ENCODE assay signal across 13 cellular contexts in the genomic region with DNA sequence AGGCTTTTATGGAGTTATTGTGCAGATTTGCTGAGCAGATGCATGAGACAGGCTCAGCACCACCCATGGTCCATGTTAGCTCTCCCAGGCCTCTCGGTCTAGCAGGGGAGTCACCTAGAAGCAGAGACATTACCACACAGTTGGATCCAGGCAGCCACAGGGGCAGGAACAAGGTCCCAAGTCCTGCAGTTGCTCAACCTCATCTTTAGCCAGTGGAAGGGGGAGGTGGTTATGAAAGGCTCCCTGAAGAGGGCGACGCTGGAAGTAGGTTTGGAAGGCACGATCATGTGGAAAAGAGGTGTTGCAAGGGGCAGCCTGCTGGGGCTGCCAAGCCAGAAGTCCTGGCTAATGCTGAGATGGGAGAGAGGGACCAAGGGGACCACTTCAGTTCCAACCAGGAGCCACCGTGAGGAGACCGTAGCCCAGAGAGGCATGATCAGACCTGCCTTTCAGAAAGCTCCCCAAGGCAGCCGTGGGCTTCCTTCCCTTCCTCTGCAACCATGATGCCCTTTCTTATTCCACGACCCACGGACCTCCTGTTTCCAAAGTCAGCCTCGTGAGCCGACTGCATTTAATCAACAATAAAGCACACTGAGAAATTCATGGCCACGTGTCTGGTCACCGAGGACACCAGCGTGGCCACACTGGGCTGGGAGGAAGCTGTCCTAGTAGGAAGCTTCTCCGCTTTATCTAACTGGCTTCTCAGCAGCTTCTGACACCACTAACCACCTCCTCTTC. TPM values are rescaled to one million over a fixed set of nuclear protein-coding genes. Genes with fewer than 3 reads are reported as not detected.
DNase-seq lines count a peak whose midpoint lies in the region; ATAC-seq, FAIRE-seq and TF ChIP-seq lines count a peak whose summit lies in the region.
"Had no signal": no experiment of that assay in that cellular context is flagged by ENCODE, and none has a peak within 500 bp of the region (broad histone marks: within the 10 kb centered on the region; RNA-seq: fewer than 3 reads in every experiment).

No MANE protein-coding gene starts in this region.

- no peak for TF ChIP-seq CTCF in liver (IDR thresholded peaks at IDR 0.05; ENCODE audit: low read depth, low read length, missing input control)

- peaks cover 26% of the 10 kb centered on the region for H3K4me1 Mint-ChIP-seq in activated T-helper 17 cell treated with anti-CD3 and anti-CD28 coated beads, Interleukin-2, amount 50 U/mL, for 72 hours

- no peak for FAIRE-seq in GM12892 (lab: Jason Lieb, UNC)
- FAIRE-seq: GM19239, TTC549 had no signal

- peaks cover 27 to 83% (median 75%) of the 10 kb centered on the region in 4 donors for H3K4me1 ChIP-seq in liver (ENCODE audit: control insufficient read depth in 4 of 4, insufficient read depth in 4 of 4, low read length in 3 of 4)

- H3K36me3 Mint-ChIP-seq in activated T-helper 17 cell treated with anti-CD3 and anti-CD28 coated beads, Interleukin-2, amount 50 U/mL, for 72 hours (ENCODE audit: low read depth), result peaks cover 57% of the 10 kb centered on the region

- H3K9me3 ChIP-seq in liver (ENCODE audit: control insufficient read depth in 4 of 4, low read length in 3 of 4), result no peaks in the 10 kb centered on the region

- H3K4me3 ChIP-seq in liver (ENCODE audit: low read depth in 1 of 3, low read length in 3 of 3), result no peak overlapping the region

- no peaks in the 10 kb centered on the region for H3K27me3 Mint-ChIP-seq in activated T-helper 17 cell treated with anti-CD3 and anti-CD28 coated beads, Interleukin-2, amount 50 U/mL, for 72 hours

- H3K4me3 Mint-ChIP-seq in activated T-helper 17 cell treated with anti-CD3 and anti-CD28 coated beads, Interleukin-2, amount 50 U/mL, for 72 hours, result peak overlapping the region; percentile 25

- no peak for TF ChIP-seq POLR2A in GM12892 (IDR thresholded peaks at IDR 0.05; ENCODE audit: low read depth, low read length)

- peak overlapping the region; percentile 90 for H3K27ac ChIP-seq in liver (ENCODE audit: low read depth in 1 of 2, low read length in 2 of 2)

- DNase-seq in AG08396 (ENCODE audit: low spot score) (peak; percentile 28), HCEC 1CT (peak; percentile 12), GM12892 (ENCODE audit: insufficient read length) (no peak), cerebellar nuclear complex (lab: John Stamatoyannopoulos, UW) (no peak)
- no peak for DNase-seq in stimulated activated naive CD4-positive, alpha-beta T cell treated with Interleukin-2 at 50 U/mL for 16 hours (lab: John Stamatoyannopoulos, UW)
- DNase-seq: kidney glomerular epithelial cell, NCI-H226 had no signal

- H3K36me3 ChIP-seq in liver (ENCODE audit: control insufficient read depth in 4 of 4, insufficient read depth in 3 of 4, low read depth in 1 of 4, low read length in 3 of 4), result peaks cover 4 to 11% (median 8%) of the 10 kb centered on the region in 4 donors

- no peaks in the 10 kb centered on the region for H3K9me3 Mint-ChIP-seq in activated T-helper 17 cell treated with anti-CD3 and anti-CD28 coated beads, Interleukin-2, amount 50 U/mL, for 72 hours

- TF ChIP-seq RAD21 in liver (IDR thresholded peaks at IDR 0.05), result peak; percentile 54 to 66

- ATAC-seq in activated T-helper 17 cell treated with anti-CD3 and anti-CD28 coated beads, Interleukin-2, amount 50 U/mL, for 72 hours (replicated peaks), result no peak
- ATAC-seq in HG03571 (IDR thresholded peaks at IDR 0.05; ENCODE audit: unreplicated experiment), result no peak

- 43% methylated on average over 15 of the region's 15 CpGs for WGBS in liver

- no peaks in the 10 kb centered on the region for H3K27me3 ChIP-seq in liver (ENCODE audit: control insufficient read depth in 4 of 4, insufficient read depth in 4 of 4, low read length in 3 of 4)

- H3K9ac ChIP-seq in liver (ENCODE audit: low read depth in 1 of 2, low read length in 2 of 2), result peak overlapping the region in 1 of 2 donors; percentile 15

- H3K27ac Mint-ChIP-seq in activated T-helper 17 cell treated with anti-CD3 and anti-CD28 coated beads, Interleukin-2, amount 50 U/mL, for 72 hours, result peak overlapping the region; percentile 66

TF ChIP-seq in liver, 16 proteins besides CTCF, POLR2A, EP300 and RAD21:
- TF ChIP-seq HNF4G (IDR thresholded peaks at IDR 0.05) (peak; percentile 100), FOXA1 (IDR thresholded peaks at IDR 0.05) (peak; percentile 89), GABPA (IDR thresholded peaks at IDR 0.05 in 1 of 2, conservative IDR thresholded peaks at IDR 0.05 in 1 of 2) (peak in 1 of 2 donors; percentile 82), RXRA (IDR thresholded peaks at IDR 0.05) (peak; percentile 94 to 97), FOXA2 (IDR thresholded peaks at IDR 0.05) (peak; percentile 54), YY1 (IDR thresholded peaks at IDR 0.05) (peak; percentile 87), EGR1 (IDR thresholded peaks at IDR 0.05; ENCODE audit: low read depth in 2 of 2) (peak; percentile 77 to 86), TAF1 (conservative IDR thresholded peaks at IDR 0.05) (no peak), NR2F2 (IDR thresholded peaks at IDR 0.05) (peak; percentile 38), ZBTB33 (IDR thresholded peaks at IDR 0.05) (peak; percentile 95), JUND (IDR thresholded peaks at IDR 0.05) (peak; percentile 75 to 95), SP1 (IDR thresholded peaks at IDR 0.05) (peak; percentile 98), HNF4A (conservative IDR thresholded peaks at IDR 0.05) (peak; percentile 100)
- TF ChIP-seq, protein P1, sequence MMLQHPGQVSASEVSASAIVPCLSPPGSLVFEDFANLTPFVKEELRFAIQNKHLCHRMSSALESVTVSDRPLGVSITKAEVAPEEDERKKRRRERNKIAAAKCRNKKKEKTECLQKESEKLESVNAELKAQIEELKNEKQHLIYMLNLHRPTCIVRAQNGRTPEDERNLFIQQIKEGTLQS (IDR thresholded peaks at IDR 0.05), result peak; percentile 69
- TF ChIP-seq, protein P2, sequence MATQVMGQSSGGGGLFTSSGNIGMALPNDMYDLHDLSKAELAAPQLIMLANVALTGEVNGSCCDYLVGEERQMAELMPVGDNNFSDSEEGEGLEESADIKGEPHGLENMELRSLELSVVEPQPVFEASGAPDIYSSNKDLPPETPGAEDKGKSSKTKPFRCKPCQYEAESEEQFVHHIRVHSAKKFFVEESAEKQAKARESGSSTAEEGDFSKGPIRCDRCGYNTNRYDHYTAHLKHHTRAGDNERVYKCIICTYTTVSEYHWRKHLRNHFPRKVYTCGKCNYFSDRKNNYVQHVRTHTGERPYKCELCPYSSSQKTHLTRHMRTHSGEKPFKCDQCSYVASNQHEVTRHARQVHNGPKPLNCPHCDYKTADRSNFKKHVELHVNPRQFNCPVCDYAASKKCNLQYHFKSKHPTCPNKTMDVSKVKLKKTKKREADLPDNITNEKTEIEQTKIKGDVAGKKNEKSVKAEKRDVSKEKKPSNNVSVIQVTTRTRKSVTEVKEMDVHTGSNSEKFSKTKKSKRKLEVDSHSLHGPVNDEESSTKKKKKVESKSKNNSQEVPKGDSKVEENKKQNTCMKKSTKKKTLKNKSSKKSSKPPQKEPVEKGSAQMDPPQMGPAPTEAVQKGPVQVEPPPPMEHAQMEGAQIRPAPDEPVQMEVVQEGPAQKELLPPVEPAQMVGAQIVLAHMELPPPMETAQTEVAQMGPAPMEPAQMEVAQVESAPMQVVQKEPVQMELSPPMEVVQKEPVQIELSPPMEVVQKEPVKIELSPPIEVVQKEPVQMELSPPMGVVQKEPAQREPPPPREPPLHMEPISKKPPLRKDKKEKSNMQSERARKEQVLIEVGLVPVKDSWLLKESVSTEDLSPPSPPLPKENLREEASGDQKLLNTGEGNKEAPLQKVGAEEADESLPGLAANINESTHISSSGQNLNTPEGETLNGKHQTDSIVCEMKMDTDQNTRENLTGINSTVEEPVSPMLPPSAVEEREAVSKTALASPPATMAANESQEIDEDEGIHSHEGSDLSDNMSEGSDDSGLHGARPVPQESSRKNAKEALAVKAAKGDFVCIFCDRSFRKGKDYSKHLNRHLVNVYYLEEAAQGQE (IDR thresholded peaks at IDR 0.05), result peak; percentile 95
- TF ChIP-seq, protein P3, sequence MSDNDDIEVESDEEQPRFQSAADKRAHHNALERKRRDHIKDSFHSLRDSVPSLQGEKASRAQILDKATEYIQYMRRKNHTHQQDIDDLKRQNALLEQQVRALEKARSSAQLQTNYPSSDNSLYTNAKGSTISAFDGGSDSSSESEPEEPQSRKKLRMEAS (IDR thresholded peaks at IDR 0.05), result peak; percentile 93
TF ChIP-seq in liver: peak in this region for 15.

RNA-seq across cellular contexts. Expression of gene AP1M1, which starts 2.5 kb away (rescaled TPM):
- total RNA-seq in activated T-helper 17 cell treated with anti-CD3 and anti-CD28 coated beads, Interleukin-2, amount 50 U/mL, for 72 hours, result 100 to 1,000 TPM; 103 to 110 TPM
- total RNA-seq in liver, result 10 to 100 TPM; 25.4 to 62.2 TPM
- 10 to 100 TPM; 50.4 TPM for polyA plus RNA-seq in liver
- 47.2 TPM for polyA plus RNA-seq in GM12892 (2012; ENCODE audit: missing spikeins)

RNA-seq across cellular contexts. Expression of gene FAM32A, which starts 15.0 kb away (rescaled TPM):
- total RNA-seq in activated T-helper 17 cell treated with anti-CD3 and anti-CD28 coated beads, Interleukin-2, amount 50 U/mL, for 72 hours, result 10 to 100 TPM; 43.0 to 61.9 TPM
- 10 to 100 TPM; 46.2 to 60.2 TPM for total RNA-seq in liver
- 10 to 100 TPM; 50.4 to 54.3 TPM for polyA plus RNA-seq in liver
- 40.8 TPM for polyA plus RNA-seq in GM12892 (2012; ENCODE audit: missing spikeins)

RNA-seq across cellular contexts. Expression of gene CIB3, which starts 26.9 kb away (rescaled TPM):
- 1 to 10 TPM in 1 of 2 donors, not detected in 1; 1.1 TPM for total RNA-seq in activated T-helper 17 cell treated with anti-CD3 and anti-CD28 coated beads, Interleukin-2, amount 50 U/mL, for 72 hours
- not detected for total RNA-seq in liver
- polyA plus RNA-seq in liver, result not detected
- polyA plus RNA-seq in GM12892 (2012; ENCODE audit: missing spikeins), result not detected
- total RNA-seq: Daoy had no signal

RNA-seq across cellular contexts. Expression of gene HSH2D, which starts 56.7 kb away (rescaled TPM):
- 10 to 100 TPM; 32.7 to 39.3 TPM for total RNA-seq in activated T-helper 17 cell treated with anti-CD3 and anti-CD28 coated beads, Interleukin-2, amount 50 U/mL, for 72 hours
- total RNA-seq in liver, result 1 to 10 TPM; 1.2 to 2.9 TPM
- 1 to 10 TPM in 1 of 2 donors, under 1 TPM in 1; 0.33 to 1.2 TPM for polyA plus RNA-seq in liver
- polyA plus RNA-seq in GM12892 (2012; ENCODE audit: missing spikeins), result 89.1 TPM
- total RNA-seq: Daoy had no signal

Comparison
In these comparisons a context has a peak if more than half of its experiments do, and no peak if none do; other contexts are left out.
1. DNase-seq: peak in AG08396 (single experiment) and HCEC 1CT (single experiment); none in GM12892 (single experiment), cerebellar nuclear complex (0 of 2) and stimulated activated naive CD4-positive, alpha-beta T cell treated with Interleukin-2 at 50 U/mL for 16 hours (single experiment).